In the genomic region with DNA sequence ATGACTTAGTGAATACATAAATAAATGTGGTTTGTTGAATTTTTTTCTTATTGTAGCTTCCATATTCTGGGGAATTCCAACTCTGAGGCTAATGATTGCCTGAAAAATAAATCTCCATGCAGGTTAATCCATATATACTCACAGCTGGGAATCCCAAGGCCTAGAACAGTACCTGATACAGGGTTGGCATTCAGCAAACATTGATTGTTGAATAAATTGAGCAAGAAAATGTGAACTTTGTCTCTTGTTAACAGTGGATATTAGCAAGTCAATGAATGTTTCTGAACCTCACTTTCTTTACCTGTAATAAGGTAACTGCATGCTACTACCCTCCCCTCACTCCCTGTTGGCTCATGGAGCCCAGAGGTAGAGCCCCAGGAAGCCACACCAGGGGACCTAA, we compare ENCODE assay signal across 15 cellular contexts.
A peak's percentile ranks its signal among the peaks of the same experiment; 100 is the strongest.
DNase-seq lines count a peak whose midpoint lies in the region; ATAC-seq, FAIRE-seq and TF ChIP-seq lines count a peak whose summit lies in the region.
"Had no signal": no experiment of that assay in that cellular context is flagged by ENCODE, and none has a peak within 500 bp of the region (broad histone marks: within the 10 kb centered on the region; RNA-seq: fewer than 3 reads in every experiment).

No MANE protein-coding gene starts in this region.

- H3K9me2 ChIP-seq in Karpas-422 (replicated peaks; ENCODE audit: insufficient read depth, low read length): no peaks in the 10 kb centered on the region

- intact Hi-C loops in CD4-positive, alpha-beta T cell (cut with DNase I, micrococcal nuclease): no loop called here
- intact Hi-C loops in pancreas (cut with DNase I): no loop called here

- TF ChIP-seq RAD21 in liver (IDR thresholded peaks at IDR 0.05): peak; percentile 47 to 60

- no peaks in the 10 kb centered on the region for H3K79me2 ChIP-seq in Karpas-422 (ENCODE audit: low read length)

- no peak overlapping the region for H3K9ac ChIP-seq in liver (ENCODE audit: low read depth in 1 of 2, low read length in 2 of 2)
- no peak overlapping the region for H3K9ac ChIP-seq in Karpas-422 (ENCODE audit: low read length)

- peak overlapping the region; percentile 23 for H3K27ac Mint-ChIP-seq in CD4-positive, alpha-beta T cell
- H3K27ac Mint-ChIP-seq: HFFc6 had no signal

- peaks cover 3 to 23% (median 13%) of the 10 kb centered on the region in 4 donors for H3K4me1 ChIP-seq in liver (ENCODE audit: control insufficient read depth in 4 of 4, insufficient read depth in 4 of 4, low read length in 3 of 4)
- peaks cover 0 to 4% (median 4%) of the 10 kb centered on the region in 3 donors for H3K4me1 ChIP-seq in pancreas
- 0 out of 2 replicates have a peak, but pooled peaks cover 3% of the 10 kb centered on the region for H3K4me1 ChIP-seq in Karpas-422 (ENCODE audit: low read length)

- peaks cover 57% of the 10 kb centered on the region for H3K36me3 Mint-ChIP-seq in CD4-positive, alpha-beta T cell (ENCODE audit: low read depth)

- H3K4me2 ChIP-seq in Karpas-422 (ENCODE audit: low read depth, low read length, poor library complexity, severe bottlenecking): no peak overlapping the region

- H3K4me1 Mint-ChIP-seq in CD4-positive, alpha-beta T cell (ENCODE audit: low read depth): peaks cover 37% of the 10 kb centered on the region

- no peak for TF ChIP-seq CTCF in CD4-positive, alpha-beta T cell (IDR thresholded peaks at IDR 0.05)
- TF ChIP-seq CTCF in bronchial epithelial cell (IDR thresholded peaks at IDR 0.05; ENCODE audit: insufficient read depth, low read length, severe bottlenecking): no peak
- TF ChIP-seq CTCF in liver (IDR thresholded peaks at IDR 0.05; ENCODE audit: low read depth, low read length, missing input control): no peak
- no peak for TF ChIP-seq CTCF in pancreas (IDR thresholded peaks at IDR 0.05)

- H3K9me3 ChIP-seq in CD4-positive, alpha-beta T cell (ENCODE audit: control insufficient read depth, low read length): no peaks in the 10 kb centered on the region
- H3K9me3 ChIP-seq in liver (ENCODE audit: control insufficient read depth in 4 of 4, low read length in 3 of 4): no peaks in the 10 kb centered on the region
- no peaks in the 10 kb centered on the region for H3K9me3 ChIP-seq in pancreas
- H3K9me3 ChIP-seq in Karpas-422 (ENCODE audit: low read length): no peaks in the 10 kb centered on the region

- ATAC-seq in CD4-positive, alpha-beta T cell (ENCODE audit: poor library complexity): no peak
- ATAC-seq in pancreas: peak in 3 of 4 donors; percentile 17 to 60 (median 34)

- no peaks in the 10 kb centered on the region for H3K27me3 Mint-ChIP-seq in CD4-positive, alpha-beta T cell
- H3K27me3 Mint-ChIP-seq: CD8-positive, alpha-beta memory T cell had no signal

- FAIRE-seq in bronchial epithelial cell (lab: Jason Lieb, UNC) (peak; percentile 75), pancreas (lab: Jason Lieb, UNC) (no peak)

- no peaks in the 10 kb centered on the region for H3K27me3 ChIP-seq in CD4-positive, alpha-beta T cell (ENCODE audit: control insufficient read depth, insufficient read depth, low read length)
- H3K27me3 ChIP-seq in bronchial epithelial cell (ENCODE audit: control insufficient read depth, insufficient read depth, low read length) (no peaks in the 10 kb centered on the region), liver (ENCODE audit: control insufficient read depth in 4 of 4, insufficient read depth in 4 of 4, low read length in 3 of 4) (no peaks in the 10 kb centered on the region), pancreas (no peaks in the 10 kb centered on the region), Karpas-422 (ENCODE audit: low read length) (no peaks in the 10 kb centered on the region)

- no peak for DNase-seq in CD4-positive, alpha-beta T cell
- no peak for DNase-seq in bronchial epithelial cell (ENCODE audit: low read depth)
- DNase-seq in pancreas: no peak
- no peak for DNase-seq in NCI-H1436 treated with DMSO at 0.1 percent for 48 hours (lab: John Stamatoyannopoulos, UW)
- DNase-seq in Karpas-422: no peak
- no peak for DNase-seq in KG1 (lab: John Stamatoyannopoulos, UW)
- DNase-seq: ACHN; C1 segment of cervical spinal cord; Caco-2; CD8-positive, alpha-beta memory T cell; DMS53; HCEC 1CT; HFFc6 had no signal

- H3K9me3 Mint-ChIP-seq in CD4-positive, alpha-beta T cell: no peaks in the 10 kb centered on the region
- H3K9me3 Mint-ChIP-seq: CD8-positive, alpha-beta memory T cell had no signal

- H3K4me3 ChIP-seq in bronchial epithelial cell (ENCODE audit: low read depth, low read length) (no peak overlapping the region), liver (ENCODE audit: low read depth in 1 of 3, low read length in 3 of 3) (no peak overlapping the region), pancreas (no peak overlapping the region), Karpas-422 (ENCODE audit: low read length) (no peak overlapping the region)

- CTCF ChIA-PET in CD4-positive, alpha-beta T cell (lab: Charles Lee): interaction anchor here (1.1 kb wide), 1 partner anchor 10 kb away, joined by 3 read pairs; no protein-coding TSS in a partner anchor

- H3K4me3 Mint-ChIP-seq in CD4-positive, alpha-beta T cell: no peak overlapping the region
- H3K4me3 Mint-ChIP-seq: CD8-positive, alpha-beta memory T cell; HFFc6 had no signal

- H4K20me1 ChIP-seq in Karpas-422 (ENCODE audit: insufficient read depth, low read depth, low read length): peaks cover 22% of the 10 kb centered on the region

- H3K27ac ChIP-seq in CD4-positive, alpha-beta T cell (ENCODE audit: low read depth, low read length): no peak overlapping the region
- H3K27ac ChIP-seq in liver (ENCODE audit: low read depth in 1 of 2, low read length in 2 of 2) (no peak overlapping the region), pancreas (no peak overlapping the region), Karpas-422 (ENCODE audit: low read length) (no peak overlapping the region)
- H3K27ac ChIP-seq: HL-60 had no signal

- POLR2A ChIA-PET in CD4-positive, alpha-beta T cell (lab: Charles Lee): no interaction called here

- H3K36me3 ChIP-seq in bronchial epithelial cell (ENCODE audit: control insufficient read depth, insufficient read depth, low read length): no peaks in the 10 kb centered on the region
- H3K36me3 ChIP-seq in liver (ENCODE audit: control insufficient read depth in 4 of 4, insufficient read depth in 3 of 4, low read depth in 1 of 4, low read length in 3 of 4): no peaks in the 10 kb centered on the region
- no peaks in the 10 kb centered on the region for H3K36me3 ChIP-seq in pancreas
- H3K36me3 ChIP-seq in Karpas-422 (ENCODE audit: insufficient read depth, low read length): no peaks in the 10 kb centered on the region

- H2AFZ ChIP-seq in Karpas-422 (ENCODE audit: low read length): no peak overlapping the region

TF ChIP-seq in liver, 16 proteins besides CTCF, POLR2A, EP300 and RAD21 (continues in another document):
- TF ChIP-seq JUND (IDR thresholded peaks at IDR 0.05): peak in 1 of 2 donors; percentile 69
- peak; percentile 65 for TF ChIP-seq YY1 (IDR thresholded peaks at IDR 0.05)
- TF ChIP-seq GABPA (IDR thresholded peaks at IDR 0.05 in 1 of 2, conservative IDR thresholded peaks at IDR 0.05 in 1 of 2): no peak
- TF ChIP-seq, protein P1, sequence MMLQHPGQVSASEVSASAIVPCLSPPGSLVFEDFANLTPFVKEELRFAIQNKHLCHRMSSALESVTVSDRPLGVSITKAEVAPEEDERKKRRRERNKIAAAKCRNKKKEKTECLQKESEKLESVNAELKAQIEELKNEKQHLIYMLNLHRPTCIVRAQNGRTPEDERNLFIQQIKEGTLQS (IDR thresholded peaks at IDR 0.05): no peak
- peak; percentile 92 for TF ChIP-seq HNF4G (IDR thresholded peaks at IDR 0.05)
- TF ChIP-seq, protein P2, sequence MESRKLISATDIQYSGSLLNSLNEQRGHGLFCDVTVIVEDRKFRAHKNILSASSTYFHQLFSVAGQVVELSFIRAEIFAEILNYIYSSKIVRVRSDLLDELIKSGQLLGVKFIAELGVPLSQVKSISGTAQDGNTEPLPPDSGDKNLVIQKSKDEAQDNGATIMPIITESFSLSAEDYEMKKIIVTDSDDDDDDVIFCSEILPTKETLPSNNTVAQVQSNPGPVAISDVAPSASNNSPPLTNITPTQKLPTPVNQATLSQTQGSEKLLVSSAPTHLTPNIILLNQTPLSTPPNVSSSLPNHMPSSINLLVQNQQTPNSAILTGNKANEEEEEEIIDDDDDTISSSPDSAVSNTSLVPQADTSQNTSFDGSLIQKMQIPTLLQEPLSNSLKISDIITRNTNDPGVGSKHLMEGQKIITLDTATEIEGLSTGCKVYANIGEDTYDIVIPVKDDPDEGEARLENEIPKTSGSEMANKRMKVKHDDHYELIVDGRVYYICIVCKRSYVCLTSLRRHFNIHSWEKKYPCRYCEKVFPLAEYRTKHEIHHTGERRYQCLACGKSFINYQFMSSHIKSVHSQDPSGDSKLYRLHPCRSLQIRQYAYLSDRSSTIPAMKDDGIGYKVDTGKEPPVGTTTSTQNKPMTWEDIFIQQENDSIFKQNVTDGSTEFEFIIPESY (IDR thresholded peaks at IDR 0.05): peak; percentile 59
- peak; percentile 84 for TF ChIP-seq SP1 (IDR thresholded peaks at IDR 0.05)
- peak; percentile 93 for TF ChIP-seq HNF4A (conservative IDR thresholded peaks at IDR 0.05)
- TF ChIP-seq NR2F2 (IDR thresholded peaks at IDR 0.05): no peak
- TF ChIP-seq, protein P3, sequence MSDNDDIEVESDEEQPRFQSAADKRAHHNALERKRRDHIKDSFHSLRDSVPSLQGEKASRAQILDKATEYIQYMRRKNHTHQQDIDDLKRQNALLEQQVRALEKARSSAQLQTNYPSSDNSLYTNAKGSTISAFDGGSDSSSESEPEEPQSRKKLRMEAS (IDR thresholded peaks at IDR 0.05): peak; percentile 60
- peak; percentile 81 to 86 for TF ChIP-seq RXRA (IDR thresholded peaks at IDR 0.05)
- TF ChIP-seq EGR1 (IDR thresholded peaks at IDR 0.05; ENCODE audit: low read depth in 2 of 2): peak in 1 of 2 donors; percentile 12
- TF ChIP-seq FOXA1 (IDR thresholded peaks at IDR 0.05): peak; percentile 66
- no peak for TF ChIP-seq TAF1 (conservative IDR thresholded peaks at IDR 0.05)
